8 cellular contexts compared by ENCODE assay signal in the genomic region with DNA sequence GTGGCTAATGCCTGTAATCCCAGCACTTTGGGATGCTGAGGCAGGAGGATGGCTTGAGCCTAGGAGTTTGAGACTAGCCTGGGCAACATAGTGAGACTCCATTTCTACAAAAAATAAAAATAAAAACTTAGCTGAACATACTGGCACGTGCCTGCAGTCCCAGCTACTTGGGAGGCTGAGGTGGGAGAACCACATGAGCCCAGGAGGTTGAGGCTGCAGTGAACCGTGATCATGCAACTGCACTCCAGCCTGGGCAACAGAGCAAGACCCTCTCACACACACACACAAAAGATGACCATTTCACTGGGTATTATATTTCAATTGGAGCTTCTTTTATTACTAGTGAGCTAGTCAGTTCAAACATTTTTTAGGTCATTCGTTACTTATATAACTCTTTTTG.
"Had no signal": no experiment of that assay in that cellular context is flagged by ENCODE, and none has a peak within 500 bp of the region (broad histone marks: within the 10 kb centered on the region; RNA-seq: fewer than 3 reads in every experiment).

No MANE protein-coding gene starts in this region.

- H3K27ac ChIP-seq: HL-60, KMS-11 had no signal

- DNase-seq: IMR-90, KBM-7, KG1 had no signal

- H3K27ac Mint-ChIP-seq: IgD-negative memory B cell had no signal

- H3K4me3 ChIP-seq: K562 had no signal

- H3K4me1 Mint-ChIP-seq: IgD-negative memory B cell had no signal

- H3K4me3 Mint-ChIP-seq: IgD-negative memory B cell had no signal

- ATAC-seq: HepG2, K562 had no signal

- H3K36me3 Mint-ChIP-seq: IgD-negative memory B cell had no signal
